ENCODE assay signal across 25 cellular contexts in the genomic region with DNA sequence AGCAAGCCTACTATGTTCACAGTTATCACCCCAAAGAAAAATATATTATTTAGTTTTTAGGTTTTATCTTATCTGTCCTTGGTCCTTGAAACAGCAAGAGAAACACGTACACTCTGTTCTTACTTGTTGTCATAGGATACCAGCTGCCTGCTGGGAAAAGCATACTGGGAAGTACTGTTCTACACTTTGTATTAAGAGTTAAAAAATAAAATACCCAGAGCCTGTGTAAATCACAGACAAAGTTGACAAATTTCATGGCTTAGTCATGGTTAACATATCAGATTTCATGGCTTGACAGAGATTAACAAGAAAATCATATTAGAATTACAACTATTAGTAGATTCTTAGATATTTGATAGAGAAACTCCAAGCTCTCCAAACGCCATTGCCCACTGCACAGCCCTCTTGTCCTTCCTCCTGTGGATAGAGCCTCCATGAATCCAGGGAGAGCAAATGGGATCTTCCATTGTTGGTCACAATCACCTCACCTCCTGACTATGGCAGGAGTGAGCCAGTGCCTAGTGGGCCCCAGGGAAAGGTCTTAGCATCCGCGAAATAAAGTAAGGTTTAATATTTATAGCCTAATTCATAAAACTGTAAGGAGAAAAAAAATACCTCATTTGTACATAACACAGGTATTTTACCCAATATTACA.
DNase-seq lines count a peak whose midpoint lies in the region; ATAC-seq and TF ChIP-seq lines count a peak whose summit lies in the region.
"Had no signal": no experiment of that assay in that cellular context is flagged by ENCODE, and none has a peak within 500 bp of the region (broad histone marks: within the 10 kb centered on the region; RNA-seq: fewer than 3 reads in every experiment).

No MANE protein-coding gene starts in this region.

- no peaks in the 10 kb centered on the region for H3K36me3 ChIP-seq in IMR-90 (ENCODE audit: control insufficient read depth, insufficient read depth, low read length)
- H3K36me3 ChIP-seq: ascending aorta, esophagus muscularis mucosa, gastrocnemius medialis, suprapubic skin, uterus had no signal

- no peak overlapping the region for H3K18ac ChIP-seq in IMR-90 (ENCODE audit: low read depth, low read length)

- H3K4me1 ChIP-seq in IMR-90 (ENCODE audit: control insufficient read depth, insufficient read depth, low read length) = peaks cover 2% of the 10 kb centered on the region; the same call in 1 of the 2 replicates
- H3K4me1 ChIP-seq: ascending aorta, esophagus muscularis mucosa, gastrocnemius medialis, uterus had no signal

- peak; percentile 70 for ATAC-seq in IMR-90 (ENCODE audit: low read depth)
- ATAC-seq: activated T-cell treated with anti-CD3 and anti-CD28 coated beads, Interleukin-2, amount 50 U/mL, for 72 hours; stimulated activated effector memory CD8-positive, alpha-beta T cell treated with anti-CD3 and anti-CD28 coated beads, Interleukin-12 subunit alpha, Interleukin-12 subunit beta, amount 100 ng/mL, for 72 hours; T-helper 17 cell had no signal

- WGBS in IMR-90 (ENCODE audit: extremely low coverage in 2 of 2, insufficient read length in 1 of 2), 2 experiments = no CpG with 5 or more reads among the region's 4 CpGs

- TF ChIP-seq POLR2A in IMR-90 (IDR thresholded peaks at IDR 0.05; ENCODE audit: low read depth, low read length) = no peak

- no TSS peak for BruUV-seq in IMR-90 (replicated peaks; lab: Mats Ljungman, UMichigan)

- TF ChIP-seq CTCF in IMR-90 (conservative IDR thresholded peaks at IDR 0.05; ENCODE audit: low read depth, low read length) = no peak

- in situ Hi-C loops in IMR-90 (cut with MboI; ENCODE audit: low sequenced_read_pairs) = no loop called here

- H2BK120ac ChIP-seq in IMR-90 (ENCODE audit: low read depth, low read length) = no peak overlapping the region

- H3K9me3 Mint-ChIP-seq in activated CD4-positive, alpha-beta T cell treated with anti-CD3 and anti-CD28 coated beads, Interleukin-2, amount 10 ng/mL, durations not matched to agents 7 days and 5 days = no peaks in the 10 kb centered on the region
- H3K9me3 Mint-ChIP-seq: activated naive CD4-positive, alpha-beta T cell treated with anti-CD3 and anti-CD28 coated beads, Interleukin-2, amount 50 U/mL, for 24 hours; activated T-cell treated with anti-CD3 and anti-CD28 coated beads, Interleukin-2, amount 50 U/mL, for 72 hours; CD4-positive, CD25-positive, alpha-beta regulatory T cell; stimulated activated effector memory CD8-positive, alpha-beta T cell treated with anti-CD3 and anti-CD28 coated beads, Interleukin-12 subunit alpha, Interleukin-12 subunit beta, amount 100 ng/mL, for 72 hours had no signal

- H2BK20ac ChIP-seq in IMR-90 (ENCODE audit: low read depth, low read length) = no peak overlapping the region

- H4K91ac ChIP-seq in IMR-90 (ENCODE audit: insufficient read depth, low read depth, low read length) = no peak overlapping the region

- TF ChIP-seq RAD21 in IMR-90 (IDR thresholded peaks at IDR 0.05; ENCODE audit: low read length) = no peak

- DNase-seq in IMR-90 = peak; percentile 41
- DNase-seq in amniotic epithelial cell (ENCODE audit: low read depth) = peak; percentile 58
- DNase-seq in iPS-NIHi7 (ENCODE audit: extremely low spot score) = peak; percentile 30
- no peak for DNase-seq in substantia nigra (lab: John Stamatoyannopoulos, UW)
- DNase-seq in activated CD4-positive, alpha-beta T cell treated with anti-CD3 and anti-CD28 coated beads, Interleukin-2, amount 10 ng/mL, durations not matched to agents 7 days and 5 days = no peak
- DNase-seq in RPMI8226 = no peak
- DNase-seq in stimulated activated CD4-positive, alpha-beta T cell treated with anti-CD3 and anti-CD28 coated beads, Interleukin-1b, Interleukin-23, amount 100 ng/mL, for 48 hours = no peak
- DNase-seq: activated CD4-positive, alpha-beta T cell treated with anti-CD3 and anti-CD28 coated beads for 4 hours; activated T-cell treated with anti-CD3 and anti-CD28 coated beads, Interleukin-2, amount 50 U/mL, for 72 hours; CD4-positive, CD25-positive, alpha-beta regulatory T cell; DMS 273 treated with DMSO at 0.1 percent for 48 hours; effector CD8-positive, alpha-beta T cell; naive thymus-derived CD4-positive, alpha-beta T cell; NCI-H1105; NCI-H2029 treated with DMSO at 0.1 percent for 48 hours; NCI-H345; stimulated activated CD4-positive, alpha-beta T cell treated with anti-CD3 and anti-CD28 coated beads, Interleukin-2, amount 100 ng/mL, for 24 hours; T-helper 17 cell; uterus had no signal

- POLR2A ChIA-PET in IMR-90 (lab: Charles Lee; ENCODE audit: unreplicated experiment) = no interaction called here
- POLR2A ChIA-PET in activated CD4-positive, alpha-beta T cell treated with anti-CD3 and anti-CD28 coated beads, Interleukin-2, amount 10 ng/mL, durations not matched to agents 7 days and 5 days (lab: Charles Lee) = no interaction called here

- no peaks in the 10 kb centered on the region for H3K27me3 Mint-ChIP-seq in activated CD4-positive, alpha-beta T cell treated with anti-CD3 and anti-CD28 coated beads, Interleukin-2, amount 10 ng/mL, durations not matched to agents 7 days and 5 days
- H3K27me3 Mint-ChIP-seq: activated naive CD4-positive, alpha-beta T cell treated with anti-CD3 and anti-CD28 coated beads, Interleukin-2, amount 50 U/mL, for 24 hours; T-helper 17 cell had no signal

- H3K4me2 ChIP-seq in IMR-90 (ENCODE audit: low read depth, low read length) = no peak overlapping the region

- no peak overlapping the region for H3K4me3 Mint-ChIP-seq in activated CD4-positive, alpha-beta T cell treated with anti-CD3 and anti-CD28 coated beads, Interleukin-2, amount 10 ng/mL, durations not matched to agents 7 days and 5 days
- H3K4me3 Mint-ChIP-seq: activated naive CD4-positive, alpha-beta T cell treated with anti-CD3 and anti-CD28 coated beads, Interleukin-2, amount 50 U/mL, for 24 hours; activated T-cell treated with anti-CD3 and anti-CD28 coated beads, Interleukin-2, amount 50 U/mL, for 72 hours; CD4-positive, CD25-positive, alpha-beta regulatory T cell; naive thymus-derived CD4-positive, alpha-beta T cell; stimulated activated effector memory CD8-positive, alpha-beta T cell treated with anti-CD3 and anti-CD28 coated beads, Interleukin-12 subunit alpha, Interleukin-12 subunit beta, amount 100 ng/mL, for 72 hours; T-helper 17 cell had no signal

- no peak overlapping the region for H2BK5ac ChIP-seq in IMR-90 (ENCODE audit: low read depth, low read length, poor library complexity, severe bottlenecking)

- H3K27ac Mint-ChIP-seq in activated CD4-positive, alpha-beta T cell treated with anti-CD3 and anti-CD28 coated beads, Interleukin-2, amount 10 ng/mL, durations not matched to agents 7 days and 5 days = no peak overlapping the region
- H3K27ac Mint-ChIP-seq: activated naive CD4-positive, alpha-beta T cell treated with anti-CD3 and anti-CD28 coated beads, Interleukin-2, amount 50 U/mL, for 24 hours; activated T-cell treated with anti-CD3 and anti-CD28 coated beads, Interleukin-2, amount 50 U/mL, for 72 hours; CD4-positive, CD25-positive, alpha-beta regulatory T cell; stimulated activated effector memory CD8-positive, alpha-beta T cell treated with anti-CD3 and anti-CD28 coated beads, Interleukin-12 subunit alpha, Interleukin-12 subunit beta, amount 100 ng/mL, for 72 hours; T-helper 17 cell had no signal

- no peak overlapping the region for H3K4me3 ChIP-seq in IMR-90 (ENCODE audit: insufficient read depth, low read depth, low read length)
- H3K4me3 ChIP-seq: ascending aorta, esophagus muscularis mucosa, gastrocnemius medialis, suprapubic skin, uterus had no signal

- peak overlapping the region; percentile 37; the same call in 1 of the 2 replicates for H3K27ac ChIP-seq in IMR-90 (ENCODE audit: insufficient read depth, low read length)
- H3K27ac ChIP-seq in substantia nigra (ENCODE audit: low read depth, low read length, poor library complexity, severe bottlenecking) = peak overlapping the region; percentile 35
- H3K27ac ChIP-seq: ascending aorta, esophagus muscularis mucosa, gastrocnemius medialis, suprapubic skin, uterus had no signal

- no peaks in the 10 kb centered on the region for H3K9me1 ChIP-seq in IMR-90 (ENCODE audit: insufficient read depth, low read length)

- no peaks in the 10 kb centered on the region for H3K36me3 Mint-ChIP-seq in activated CD4-positive, alpha-beta T cell treated with anti-CD3 and anti-CD28 coated beads, Interleukin-2, amount 10 ng/mL, durations not matched to agents 7 days and 5 days (ENCODE audit: low read depth)
- H3K36me3 Mint-ChIP-seq: activated naive CD4-positive, alpha-beta T cell treated with anti-CD3 and anti-CD28 coated beads, Interleukin-2, amount 50 U/mL, for 24 hours; CD4-positive, CD25-positive, alpha-beta regulatory T cell; naive thymus-derived CD4-positive, alpha-beta T cell; stimulated activated effector memory CD8-positive, alpha-beta T cell treated with anti-CD3 and anti-CD28 coated beads, Interleukin-12 subunit alpha, Interleukin-12 subunit beta, amount 100 ng/mL, for 72 hours had no signal

- no peak overlapping the region for H2AK9ac ChIP-seq in IMR-90 (replicated peaks; ENCODE audit: low read depth, low read length, poor library complexity)

- H3K9ac ChIP-seq in IMR-90 (ENCODE audit: low read depth, low read length) = no peak overlapping the region

- no peak overlapping the region for H2BK15ac ChIP-seq in IMR-90 (ENCODE audit: low read depth, low read length)

- peaks cover 1% of the 10 kb centered on the region; the same call in 1 of the 2 replicates for H3K27me3 ChIP-seq in IMR-90 (ENCODE audit: control insufficient read depth, insufficient read depth, low read length)
- H3K27me3 ChIP-seq: ascending aorta, esophagus muscularis mucosa, gastrocnemius medialis, uterus had no signal

- peak overlapping the region; percentile 42; the same call in 1 of the 2 replicates for H4K5ac ChIP-seq in IMR-90 (ENCODE audit: low read depth, low read length)

- H3K23ac ChIP-seq in IMR-90 (ENCODE audit: low read depth, low read length) = no peak overlapping the region

- CTCF ChIA-PET in IMR-90 (lab: Yijun Ruan, JAX) = no interaction called here
- CTCF ChIA-PET in activated CD4-positive, alpha-beta T cell treated with anti-CD3 and anti-CD28 coated beads, Interleukin-2, amount 10 ng/mL, durations not matched to agents 7 days and 5 days (lab: Charles Lee) = no interaction called here

- no peaks in the 10 kb centered on the region for H3K9me3 ChIP-seq in IMR-90 (ENCODE audit: control insufficient read depth, insufficient read depth, low read length)
- H3K9me3 ChIP-seq: ascending aorta, esophagus muscularis mucosa, gastrocnemius medialis, suprapubic skin, uterus had no signal

- H2AK5ac ChIP-seq in IMR-90 (ENCODE audit: low read depth, low read length) = peak overlapping the region; percentile 23; the same call in 1 of the 2 replicates

- no peaks in the 10 kb centered on the region for H3K79me1 ChIP-seq in IMR-90 (ENCODE audit: low read depth in 1 of 2, low read length in 2 of 2)

- H3K56ac ChIP-seq in IMR-90 (ENCODE audit: extremely low read depth, insufficient read depth, low read length) = no peak overlapping the region

- intact Hi-C loops in IMR-90 (cut with micrococcal nuclease) = no loop called here

- H4K20me1 ChIP-seq in IMR-90 (ENCODE audit: insufficient read depth, low read length) = no peaks in the 10 kb centered on the region

- H3K4me1 Mint-ChIP-seq in activated CD4-positive, alpha-beta T cell treated with anti-CD3 and anti-CD28 coated beads, Interleukin-2, amount 10 ng/mL, durations not matched to agents 7 days and 5 days = no peaks in the 10 kb centered on the region
- H3K4me1 Mint-ChIP-seq: activated naive CD4-positive, alpha-beta T cell treated with anti-CD3 and anti-CD28 coated beads, Interleukin-2, amount 50 U/mL, for 24 hours; CD4-positive, CD25-positive, alpha-beta regulatory T cell; naive thymus-derived CD4-positive, alpha-beta T cell; stimulated activated effector memory CD8-positive, alpha-beta T cell treated with anti-CD3 and anti-CD28 coated beads, Interleukin-12 subunit alpha, Interleukin-12 subunit beta, amount 100 ng/mL, for 72 hours; T-helper 17 cell had no signal

- H3K4ac ChIP-seq in IMR-90 (ENCODE audit: low read depth, low read length) = no peak overlapping the region

- no peak overlapping the region; a peak in 1 of 4 replicates for H4K8ac ChIP-seq in IMR-90 (ENCODE audit: low read depth in 2 of 2, low read length in 2 of 2)

- no peak overlapping the region for H3K14ac ChIP-seq in IMR-90 (replicated peaks; ENCODE audit: low read depth, low read length)

- dilution Hi-C loops in IMR-90 (cut with HindIII; ENCODE audit: low sequenced_read_pairs, unreplicated experiment) = no loop called here

- no peak overlapping the region for H2AFZ ChIP-seq in IMR-90 (replicated peaks; ENCODE audit: low read length, poor library complexity)

Comparison
In these comparisons a context has a peak if more than half of its experiments do, and no peak if none do; other contexts are left out.
1. DNase-seq: peak in IMR-90 (single experiment), amniotic epithelial cell (single experiment) and iPS-NIHi7 (single experiment); none in substantia nigra (0 of 49), activated CD4-positive, alpha-beta T cell treated with anti-CD3 and anti-CD28 coated beads, Interleukin-2, amount 10 ng/mL, durations not matched to agents 7 days and 5 days (single experiment), RPMI8226 (single experiment) and stimulated activated CD4-positive, alpha-beta T cell treated with anti-CD3 and anti-CD28 coated beads, Interleukin-1b, Interleukin-23, amount 100 ng/mL, for 48 hours (single experiment).